In the genomic region with DNA sequence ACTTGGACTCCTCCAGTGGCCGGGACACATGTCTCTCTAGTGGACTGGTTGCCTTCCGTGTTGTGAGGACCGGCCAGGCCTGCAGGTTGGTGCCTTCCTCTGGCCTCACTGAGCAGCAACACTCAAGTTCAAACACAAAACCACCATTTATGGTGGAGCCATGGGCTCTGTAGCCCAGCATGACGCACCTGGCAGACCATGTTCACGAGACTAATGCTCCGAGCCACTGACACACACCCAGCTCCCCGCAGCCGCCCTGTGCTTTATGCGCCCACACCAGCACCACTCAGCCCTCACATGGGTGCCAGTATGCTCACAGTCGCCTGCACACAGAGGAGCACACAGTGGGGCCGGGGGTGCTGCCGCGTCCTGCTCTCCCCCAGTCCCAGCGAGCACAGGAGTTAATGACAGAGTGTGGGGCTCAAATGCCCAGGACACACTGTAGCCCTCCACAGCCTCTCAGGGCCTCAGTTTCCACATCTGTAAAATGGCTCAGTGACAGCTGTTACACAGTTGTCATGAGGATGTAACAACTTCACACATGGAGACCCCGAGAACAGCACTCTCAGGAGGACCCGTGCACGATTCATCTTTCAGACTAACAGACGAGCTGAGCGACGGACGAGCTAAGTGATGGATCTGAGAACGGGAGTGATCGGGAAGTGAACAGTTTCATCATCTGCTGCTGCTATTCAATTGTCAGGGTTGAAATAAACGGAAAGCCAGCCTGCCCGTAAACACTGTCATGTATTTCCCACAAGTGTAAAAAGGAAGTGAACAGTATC, we compare ENCODE assay signal across 13 cellular contexts. TPM values are rescaled to one million over a fixed set of nuclear protein-coding genes. Genes with fewer than 3 reads are reported as not detected.
DNase-seq lines count a peak whose midpoint lies in the region; TF ChIP-seq lines count a peak whose summit lies in the region.
"Had no signal": no experiment of that assay in that cellular context is flagged by ENCODE, and none has a peak within 500 bp of the region (broad histone marks: within the 10 kb centered on the region; RNA-seq: fewer than 3 reads in every experiment).

No MANE protein-coding gene starts in this region.

- no peaks in the 10 kb centered on the region for H3K23me2 ChIP-seq in H9 (ENCODE audit: insufficient read length, low read depth, low read length, poor library complexity, severe bottlenecking)

- H3K23ac ChIP-seq in H9 (ENCODE audit: insufficient read length, low read depth, low read length) = no peak overlapping the region

- H3K4me3 ChIP-seq in BLaER1 = no peak overlapping the region
- H3K4me3 ChIP-seq in esophagus (ENCODE audit: low read depth in 1 of 2, low read length in 2 of 2) = no peak overlapping the region
- H3K4me3 ChIP-seq in ovary = no peak overlapping the region
- H3K4me3 ChIP-seq: smooth muscle cell had no signal

- H2BK5ac ChIP-seq in H9 (ENCODE audit: insufficient read length, low read length) = no peak overlapping the region

- H4K91ac ChIP-seq in H9 (ENCODE audit: insufficient read length, low read depth, low read length) = no peak overlapping the region

- H3K9ac ChIP-seq in BLaER1 = no peak overlapping the region
- H3K9ac ChIP-seq in H9 (ENCODE audit: extremely low read depth, insufficient read length, low read length) = no peak overlapping the region

- H3K14ac ChIP-seq in H9 (ENCODE audit: insufficient read depth, low read length) = no peak overlapping the region

- H3K4me1 ChIP-seq in BLaER1 (peaks cover 56% of the 10 kb centered on the region), H9 (ENCODE audit: insufficient read depth, low read length) (peaks cover 13% of the 10 kb centered on the region; the same call in 1 of the 2 replicates), esophagus (ENCODE audit: control insufficient read depth in 2 of 2, insufficient read depth in 2 of 2, low read length in 1 of 2) (peaks cover 6 to 41% of the 10 kb centered on the region in 2 donors), ovary (ENCODE audit: insufficient read depth) (peaks cover 51% of the 10 kb centered on the region)

- H3K27ac ChIP-seq in BLaER1 = no peak overlapping the region
- no peak overlapping the region for H3K27ac ChIP-seq in H9 (ENCODE audit: insufficient read length, low read depth, low read length)
- peak overlapping the region; percentile 27 to 58 for H3K27ac ChIP-seq in esophagus (ENCODE audit: low read depth in 2 of 2, low read length in 1 of 2)
- H3K27ac ChIP-seq in ovary = no peak overlapping the region

- H3K27me3 Mint-ChIP-seq in H9 (ENCODE audit: low read depth) = no peaks in the 10 kb centered on the region; the same call in none of the 2 replicates

- H4K20me1 ChIP-seq in BLaER1 = peaks cover 83% of the 10 kb centered on the region
- peaks cover 2% of the 10 kb centered on the region for H4K20me1 ChIP-seq in H9 (ENCODE audit: control insufficient read depth, insufficient read depth, insufficient read length)

- no peak overlapping the region for H2AK5ac ChIP-seq in H9 (ENCODE audit: insufficient read length, low read length)

- no peaks in the 10 kb centered on the region for H3K9me3 ChIP-seq in BLaER1
- H3K9me3 ChIP-seq in H9 (ENCODE audit: control insufficient read depth, low read depth, low read length) = no peaks in the 10 kb centered on the region
- no peaks in the 10 kb centered on the region for H3K9me3 ChIP-seq in esophagus (ENCODE audit: control insufficient read depth in 2 of 2, insufficient read depth in 1 of 2, low read depth in 1 of 2, low read length in 1 of 2)
- H3K9me3 ChIP-seq in ovary = no peaks in the 10 kb centered on the region

- H3K56ac ChIP-seq in H9 (ENCODE audit: insufficient read length, low read depth, low read length) = no peak overlapping the region

- H2AFZ ChIP-seq in H9 (ENCODE audit: low read length) = no peak overlapping the region

- H3K4me1 Mint-ChIP-seq in H9 = peaks cover 41 to 56% of the 10 kb centered on the region in 2 experiments

- H3K27me3 ChIP-seq in BLaER1 (peaks cover 26% of the 10 kb centered on the region), H9 (ENCODE audit: insufficient read depth, low read length) (no peaks in the 10 kb centered on the region), esophagus (ENCODE audit: control insufficient read depth in 1 of 2, insufficient read depth in 2 of 2, low read length in 2 of 2) (no peaks in the 10 kb centered on the region), ovary (no peaks in the 10 kb centered on the region)

- no peaks in the 10 kb centered on the region; a peak in 1 of 5 replicates for H3K9me3 Mint-ChIP-seq in H9
- H3K9me3 Mint-ChIP-seq: activated naive CD8-positive, alpha-beta T cell treated with anti-CD3 and anti-CD28 coated beads for 36 hours had no signal

- no peak overlapping the region for H4K5ac ChIP-seq in H9 (ENCODE audit: insufficient read length, low read depth, low read length)

- H2BK120ac ChIP-seq in H9 (ENCODE audit: low read depth, low read length, poor library complexity, severe bottlenecking) = no peak overlapping the region

- intact Hi-C loops in ovary (cut with DNase I) = no loop called here

- H3K4ac ChIP-seq in H9 (ENCODE audit: low read depth, low read length) = no peak overlapping the region

- H2BK20ac ChIP-seq in H9 (ENCODE audit: low read depth, low read length, poor library complexity, severe bottlenecking) = no peak overlapping the region

- H2BK12ac ChIP-seq in H9 (ENCODE audit: insufficient read length, low read depth, low read length) = no peak overlapping the region

- no peak overlapping the region for H3K4me3 Mint-ChIP-seq in H9
- H3K4me3 Mint-ChIP-seq: activated naive CD8-positive, alpha-beta T cell treated with anti-CD3 and anti-CD28 coated beads for 36 hours; stimulated activated naive CD8-positive, alpha-beta T cell treated with anti-CD3 and anti-CD28 coated beads, Interleukin-15, Interleukin-2, amounts not matched to agents 100 ng/mL and 50 ng/mL, for 24 hours had no signal

- TF ChIP-seq CTCF in H9 (conservative IDR thresholded peaks at IDR 0.05) (no peak), ovary (IDR thresholded peaks at IDR 0.05) (no peak), GM20000 (IDR thresholded peaks at IDR 0.05; ENCODE audit: extremely low read depth, missing control alignments) (no peak)

- peaks cover 1 to 12% (median 10%) of the 10 kb centered on the region in 3 experiments; a peak in 5 of 7 replicates for H3K36me3 Mint-ChIP-seq in H9 (ENCODE audit: insufficient read depth in 1 of 3, low read depth in 3 of 3)
- H3K36me3 Mint-ChIP-seq: activated naive CD8-positive, alpha-beta T cell treated with anti-CD3 and anti-CD28 coated beads for 36 hours had no signal

- H2BK15ac ChIP-seq in H9 (ENCODE audit: low read depth, low read length) = no peak overlapping the region

- no peaks in the 10 kb centered on the region for H3K79me1 ChIP-seq in H9 (ENCODE audit: insufficient read depth, low read depth, low read length, poor library complexity, severe bottlenecking)

- no peak overlapping the region for H4K8ac ChIP-seq in H9 (replicated peaks; ENCODE audit: insufficient read length, low read depth, low read length)

- peak overlapping the region in 2 of 3 experiments; percentile 47 to 95; a peak in 2 of 7 replicates for H3K27ac Mint-ChIP-seq in H9
- H3K27ac Mint-ChIP-seq: activated naive CD8-positive, alpha-beta T cell treated with anti-CD3 and anti-CD28 coated beads for 36 hours; stimulated activated naive CD8-positive, alpha-beta T cell treated with anti-CD3 and anti-CD28 coated beads, Interleukin-15, Interleukin-2, amounts not matched to agents 100 ng/mL and 50 ng/mL, for 24 hours had no signal

- H3K36me3 ChIP-seq in BLaER1 (no peaks in the 10 kb centered on the region), esophagus (ENCODE audit: control insufficient read depth in 2 of 2, insufficient read depth in 2 of 2, low read length in 1 of 2) (peaks cover 0 to 7% of the 10 kb centered on the region in 2 donors), ovary (no peaks in the 10 kb centered on the region)

- TF ChIP-seq EP300 in ovary (IDR thresholded peaks at IDR 0.05) = no peak

- H3K4me2 ChIP-seq in BLaER1 = peak overlapping the region; percentile 88
- H3K4me2 ChIP-seq in H9 (ENCODE audit: insufficient read depth, insufficient read length, low read length) = no peak overlapping the region
- H3K4me2 ChIP-seq: smooth muscle cell had no signal

- no peak for DNase-seq in H9
- peak in 4 of 5 donors; percentile 5 to 37 (median 21) for DNase-seq in ovary
- DNase-seq in putamen (ENCODE audit: low spot score) = no peak
- DNase-seq in globus pallidus (ENCODE audit: low spot score) = no peak
- no peak for DNase-seq in GM20000 (ENCODE audit: low spot score)
- no peak for DNase-seq in cerebellar cortex (ENCODE audit: low spot score)
- DNase-seq: activated naive CD8-positive, alpha-beta T cell treated with anti-CD3 and anti-CD28 coated beads for 36 hours; NCI-H146; NCI-H446 treated with DMSO at 0.1 percent for 48 hours had no signal

- TF ChIP-seq POLR2A in ovary (IDR thresholded peaks at IDR 0.05) = no peak

- WGBS in H9 (ENCODE audit: extremely low coverage, insufficient read length, low lambda C conversion rate) = no CpG with 5 or more reads among the region's 25 CpGs
- 80 to 87% methylated on average over 25 of the region's 25 CpGs for WGBS in esophagus, 2 donors
- 93 to 95% (median 93%) methylated on average over 25 of the region's 25 CpGs for WGBS in ovary, 3 donors

- H3K79me2 ChIP-seq in H9 (ENCODE audit: insufficient read depth, low read length) = no peaks in the 10 kb centered on the region; the same call in 1 of the 2 replicates

- H3T11ph ChIP-seq in H9 (ENCODE audit: low read length) = no peak overlapping the region

- H3K18ac ChIP-seq in H9 (ENCODE audit: insufficient read length, low read depth, low read length) = no peak overlapping the region

RNA-seq across cellular contexts. Expression of gene GAS6, which starts 7.8 kb away (rescaled TPM):
- total RNA-seq in H9 (2021) = 19.5 and 20.5 TPM in 2 replicates
- 10 to 100 TPM; 47.3 to 56.5 TPM for polyA plus RNA-seq in esophagus
- 100 to 1,000 TPM in 6 of 7 donors, 10 to 100 TPM in 1; 98.3 to 336 (median 143) TPM for total RNA-seq in ovary
- 100 to 1,000 TPM in 1 of 2 donors, 10 to 100 TPM in 1; 44.9 to 183 TPM for polyA plus RNA-seq in ovary

Comparison
In these comparisons a context has a peak if more than half of its experiments do, and no peak if none do; other contexts are left out.
1. H3K27ac ChIP-seq: peak in esophagus (2 of 2); none in BLaER1 (single experiment), H9 (single experiment) and ovary (0 of 2).
2. DNase-seq: peak in ovary (4 of 5); none in H9 (single experiment), putamen (single experiment), globus pallidus (single experiment), GM20000 (single experiment) and cerebellar cortex (single experiment).